In genomic region chr2:57497489-57498096, GRCh38 we compare ENCODE assay signal across 8 cellular contexts.
A peak's percentile ranks its signal among the peaks of the same experiment; 100 is the strongest.
DNase-seq lines count a peak whose midpoint lies in the region; ATAC-seq and TF ChIP-seq lines count a peak whose summit lies in the region.

No MANE protein-coding gene starts in this region.

- no peak overlapping the region for H3K27ac ChIP-seq in vagina

- no peaks in the 10 kb centered on the region for H3K27me3 ChIP-seq in vagina

- H3K36me3 Mint-ChIP-seq in naive B cell = peaks cover 0 to 5% of the 10 kb centered on the region in 2 donors

- H3K27ac Mint-ChIP-seq in naive B cell = no peak overlapping the region

- DNase-seq in AG20443 (ENCODE audit: low spot score) (peak; percentile 66), NCI-H1694 (lab: John Stamatoyannopoulos, UW) (peak; percentile 57), SW480 (ENCODE audit: low spot score) (peak; percentile 68), naive B cell (peak; percentile 4), vagina (ENCODE audit: extremely low spot score in 2 of 2) (no peak)

- peaks cover 0 to 8% (median 3%) of the 10 kb centered on the region in 3 donors for H3K27me3 Mint-ChIP-seq in naive B cell

- H3K4me1 Mint-ChIP-seq in naive B cell = peaks cover 0 to 6% (median 4%) of the 10 kb centered on the region in 3 donors

- no peaks in the 10 kb centered on the region for H3K9me3 ChIP-seq in vagina

- intact Hi-C loops in vagina (cut with DNase I) = no loop called here

- no peak for TF ChIP-seq CTCF in vagina (IDR thresholded peaks at IDR 0.05)

- H3K36me3 ChIP-seq in vagina = no peaks in the 10 kb centered on the region

- H3K4me3 Mint-ChIP-seq in naive B cell = no peak overlapping the region

- H3K9me3 Mint-ChIP-seq in naive B cell = peaks cover 0 to 3% (median 0%) of the 10 kb centered on the region in 7 donors

- no peak for TF ChIP-seq POLR2A in vagina (IDR thresholded peaks at IDR 0.05)

- no peak overlapping the region for H3K4me3 ChIP-seq in vagina

- H3K4me1 ChIP-seq in vagina = no peaks in the 10 kb centered on the region

- ATAC-seq in GM18508 (IDR thresholded peaks at IDR 0.05; ENCODE audit: insufficient read depth, unreplicated experiment) = peak; percentile 80
- ATAC-seq in HG02938 (IDR thresholded peaks at IDR 0.05; ENCODE audit: unreplicated experiment) = peak; percentile 81
- peak; percentile 37 for ATAC-seq in esophagus mucosa
- ATAC-seq in naive B cell (ENCODE audit: low read depth in 2 of 2) = peak in 1 of 2 donors; percentile 32

Comparison
In these comparisons a context has a peak if more than half of its experiments do, and no peak if none do; other contexts are left out.
1. DNase-seq: peak in AG20443 (single experiment), NCI-H1694 (single experiment), SW480 (single experiment) and naive B cell (single experiment); none in vagina (0 of 2).